ENCODE assay signal across 16 cellular contexts in the genomic region with DNA sequence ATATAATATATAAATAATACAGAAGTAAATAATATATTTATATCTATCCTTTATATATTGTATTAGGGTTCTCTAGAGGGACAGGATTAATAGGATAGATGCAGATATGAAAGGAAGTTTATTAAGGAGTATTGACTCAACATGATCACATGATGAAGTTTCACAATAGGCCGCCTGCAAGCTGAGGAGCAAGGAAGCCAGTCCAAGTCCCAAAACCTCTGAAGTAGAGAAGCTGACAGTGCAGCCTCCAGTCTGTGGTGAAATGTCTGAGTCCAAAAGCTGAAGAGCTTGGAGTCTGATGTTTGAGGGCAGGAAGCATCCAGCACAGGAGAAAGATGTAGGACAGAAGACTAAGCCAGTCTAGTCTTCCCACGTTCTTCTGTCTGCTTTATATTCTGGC. TPM values are rescaled to one million over a fixed set of nuclear protein-coding genes. Genes with fewer than 3 reads are reported as not detected.
DNase-seq lines count a peak whose midpoint lies in the region; ATAC-seq and TF ChIP-seq lines count a peak whose summit lies in the region.
"Had no signal": no experiment of that assay in that cellular context is flagged by ENCODE, and none has a peak within 500 bp of the region (broad histone marks: within the 10 kb centered on the region; RNA-seq: fewer than 3 reads in every experiment).

No MANE protein-coding gene starts in this region.

- no peak overlapping the region for H4K8ac ChIP-seq in mesenchymal stem cell (ENCODE audit: low read length)

- no peaks in the 10 kb centered on the region for H3K79me1 ChIP-seq in mesenchymal stem cell (replicated peaks; ENCODE audit: low read length, poor library complexity, severe bottlenecking)

- no peak overlapping the region for H2BK120ac ChIP-seq in mesenchymal stem cell (ENCODE audit: low read depth, low read length)

- no peak overlapping the region for H4K91ac ChIP-seq in mesenchymal stem cell (ENCODE audit: low read length)

- H3K9me3 ChIP-seq in mesenchymal stem cell (ENCODE audit: control insufficient read depth, low read length) = no peaks in the 10 kb centered on the region
- H3K9me3 ChIP-seq in WERI-Rb-1 (ENCODE audit: severe bottlenecking) = no peaks in the 10 kb centered on the region
- H3K9me3 ChIP-seq in effector memory CD4-positive, alpha-beta T cell (ENCODE audit: control insufficient read depth, low read length) = no peaks in the 10 kb centered on the region
- H3K9me3 ChIP-seq: prostate gland had no signal

- H3K18ac ChIP-seq in mesenchymal stem cell (ENCODE audit: low read depth in 1 of 2, low read length in 2 of 2) = no peak overlapping the region

- H2BK12ac ChIP-seq in mesenchymal stem cell (ENCODE audit: low read length in 2 of 2) = no peak overlapping the region

- no peak overlapping the region for H2BK15ac ChIP-seq in mesenchymal stem cell (ENCODE audit: low read depth, poor library complexity, severe bottlenecking)

- no peak overlapping the region for H3K4me3 ChIP-seq in AG10803 (ENCODE audit: low read length)
- no peak overlapping the region for H3K4me3 ChIP-seq in mesenchymal stem cell (ENCODE audit: insufficient read depth in 1 of 2, low read depth in 1 of 2, low read length in 2 of 2)
- H3K4me3 ChIP-seq in WERI-Rb-1 (ENCODE audit: low read depth, low read length) = no peak overlapping the region
- no peak overlapping the region for H3K4me3 ChIP-seq in effector memory CD4-positive, alpha-beta T cell (ENCODE audit: insufficient read depth, low read depth, low read length, poor library complexity, severe bottlenecking)
- H3K4me3 ChIP-seq: prostate gland had no signal

- peak; percentile 57 for ATAC-seq in esophagus mucosa

- H3K4me2 ChIP-seq in mesenchymal stem cell (ENCODE audit: low read length, poor library complexity, severe bottlenecking) = no peak overlapping the region

- peak overlapping the region; percentile 22 for H3K9ac ChIP-seq in mesenchymal stem cell (ENCODE audit: low read length)

- TF ChIP-seq CTCF in AG10803 (conservative IDR thresholded peaks at IDR 0.05; ENCODE audit: low read length) (no peak), WERI-Rb-1 (IDR thresholded peaks at IDR 0.05; ENCODE audit: low read depth, low read length) (no peak)

- no peaks in the 10 kb centered on the region for H3K27me3 ChIP-seq in mesenchymal stem cell (ENCODE audit: control insufficient read depth in 1 of 2, insufficient read depth in 1 of 2, low read length in 2 of 2)
- H3K27me3 ChIP-seq in WERI-Rb-1 (ENCODE audit: insufficient read depth, low read depth, severe bottlenecking) = no peaks in the 10 kb centered on the region
- no peaks in the 10 kb centered on the region for H3K27me3 ChIP-seq in effector memory CD4-positive, alpha-beta T cell (replicated peaks; ENCODE audit: control insufficient read depth, insufficient read depth, low read length, poor library complexity, severe bottlenecking)

- H3K4me1 ChIP-seq in mesenchymal stem cell (ENCODE audit: control insufficient read depth, insufficient read depth, low read depth, low read length) = peaks cover 2% of the 10 kb centered on the region
- H3K4me1 ChIP-seq in effector memory CD4-positive, alpha-beta T cell (ENCODE audit: control insufficient read depth, insufficient read depth, low read length, poor library complexity, severe bottlenecking) = no peaks in the 10 kb centered on the region
- H3K4me1 ChIP-seq: prostate gland had no signal

- no peak overlapping the region for H3K27ac ChIP-seq in mesenchymal stem cell (ENCODE audit: low read length, poor library complexity, severe bottlenecking)
- H3K27ac ChIP-seq in WERI-Rb-1 = no peak overlapping the region
- no peak overlapping the region for H3K27ac ChIP-seq in effector memory CD4-positive, alpha-beta T cell (ENCODE audit: insufficient read depth, low read length, poor library complexity, severe bottlenecking)
- H3K27ac ChIP-seq: prostate gland, RWPE1 had no signal

- DNase-seq in AG10803 (ENCODE audit: low read depth) = peak; percentile 74
- DNase-seq in NCI-H226 = peak; percentile 29
- DNase-seq in mesenchymal stem cell = peak; percentile 56
- DNase-seq in WERI-Rb-1 = no peak
- DNase-seq in effector memory CD4-positive, alpha-beta T cell = no peak
- DNase-seq in NCI-H2029 treated with DMSO at 0.1 percent for 48 hours (lab: John Stamatoyannopoulos, UW) = no peak
- DNase-seq in NCI-H1417 treated with DMSO at 0.1 percent for 48 hours (lab: John Stamatoyannopoulos, UW) = no peak
- DNase-seq: activated CD4-positive, CD25-positive, alpha-beta regulatory T cell; activated T-cell treated with anti-CD3 and anti-CD28 coated beads, Interleukin-2, amount 50 U/mL, for 48 hours; central memory CD4-positive, alpha-beta T cell; NCI-H2171 had no signal

- no peak overlapping the region for H2AK5ac ChIP-seq in mesenchymal stem cell (ENCODE audit: low read length, severe bottlenecking)

- no peak overlapping the region for H3K23ac ChIP-seq in mesenchymal stem cell (ENCODE audit: low read length in 2 of 2)

- no peak overlapping the region for H3K4ac ChIP-seq in mesenchymal stem cell (ENCODE audit: low read depth in 1 of 2, low read length in 2 of 2)

- no peak overlapping the region for H3K14ac ChIP-seq in mesenchymal stem cell (ENCODE audit: low read length in 2 of 2)

- H2AFZ ChIP-seq in mesenchymal stem cell (ENCODE audit: low read depth, low read length) = no peak overlapping the region

- H3K36me3 ChIP-seq in mesenchymal stem cell (ENCODE audit: control insufficient read depth in 1 of 2, insufficient read depth in 2 of 2, low read depth in 1 of 2, low read length in 2 of 2) (no peaks in the 10 kb centered on the region), WERI-Rb-1 (no peaks in the 10 kb centered on the region)
- H3K36me3 ChIP-seq in effector memory CD4-positive, alpha-beta T cell (ENCODE audit: control insufficient read depth, insufficient read depth, low read length) = no peaks in the 10 kb centered on the region
- H3K36me3 ChIP-seq: prostate gland had no signal

- WGBS in mesenchymal stem cell = 85% methylated on average over 2 of the region's 2 CpGs

- no peak overlapping the region for H2BK5ac ChIP-seq in mesenchymal stem cell (ENCODE audit: low read depth, low read length, poor library complexity, severe bottlenecking)

RNA-seq across cellular contexts. Expression of a gene that starts 24.9 kb away (rescaled TPM):
- total RNA-seq in esophagus mucosa = 411 TPM
- polyA plus RNA-seq in mesenchymal stem cell (2013, experiment 1 of 2) = 0.19 TPM
- polyA plus RNA-seq in mesenchymal stem cell (2013, experiment 2 of 2) = 0.19 TPM
- total RNA-seq: G401 had no signal
- polyA plus RNA-seq: IgD-negative memory B cell had no signal

RNA-seq across cellular contexts. Expression of a gene that starts 43.6 kb away (rescaled TPM):
- total RNA-seq in esophagus mucosa = 28.5 TPM
- polyA plus RNA-seq in mesenchymal stem cell (2013, experiment 1 of 2) = 236 TPM
- polyA plus RNA-seq in mesenchymal stem cell (2013, experiment 2 of 2) = 247 TPM

RNA-seq across cellular contexts. Expression of a gene that starts 46.4 kb away (rescaled TPM):
- 35.1 TPM for total RNA-seq in esophagus mucosa
- polyA plus RNA-seq in mesenchymal stem cell (2013, experiment 1 of 2) = not detected
- polyA plus RNA-seq in mesenchymal stem cell (2013, experiment 2 of 2) = not detected
- total RNA-seq: G401 had no signal
- polyA plus RNA-seq: IgD-negative memory B cell had no signal

Comparison
In these comparisons a context has a peak if more than half of its experiments do, and no peak if none do; other contexts are left out.
1. DNase-seq: peak in AG10803 (single experiment), NCI-H226 (single experiment) and mesenchymal stem cell (single experiment); none in WERI-Rb-1 (single experiment), effector memory CD4-positive, alpha-beta T cell (0 of 3), NCI-H2029 treated with DMSO at 0.1 percent for 48 hours (single experiment) and NCI-H1417 treated with DMSO at 0.1 percent for 48 hours (single experiment).